ENCODE assay signal across 9 cellular contexts in genomic region chr13:42722883-42723539, GRCh38. TPM values are rescaled to one million over a fixed set of nuclear protein-coding genes. Genes with fewer than 3 reads are reported as not detected.
"Had no signal": no experiment of that assay in that cellular context is flagged by ENCODE, and none has a peak within 500 bp of the region (broad histone marks: within the 10 kb centered on the region; RNA-seq: fewer than 3 reads in every experiment).

No MANE protein-coding gene starts in this region.

- H3K36me3 Mint-ChIP-seq: IgD-negative memory B cell had no signal

- H3K9ac ChIP-seq: GM23248 had no signal

- H3K4me1 Mint-ChIP-seq: H9, IgD-negative memory B cell had no signal

- H2AFZ ChIP-seq: GM23248 had no signal

- H3K27ac Mint-ChIP-seq: H9, IgD-negative memory B cell had no signal

- H3K4me3 Mint-ChIP-seq: H9, IgD-negative memory B cell had no signal

- FAIRE-seq: H54 had no signal

- H3K27ac ChIP-seq: GM23248, HL-60 had no signal

- DNase-seq: GM23248, GOT3, H9, HCEC 1CT, KG1 had no signal

- H3K4me3 ChIP-seq: GM23248 had no signal

RNA-seq across cellular contexts. Expression of gene FAM216B, which starts 58.4 kb away (rescaled TPM):
- total RNA-seq: GM23248, H9, HT1080 had no signal
- polyA plus RNA-seq: GM23248, IgD-negative memory B cell had no signal
